8 cellular contexts compared by ENCODE assay signal in genomic region chr20:31719644-31720485, GRCh38. TPM values are rescaled to one million over a fixed set of nuclear protein-coding genes. Genes with fewer than 3 reads are reported as not detected.
DNase-seq lines count a peak whose midpoint lies in the region; ATAC-seq and TF ChIP-seq lines count a peak whose summit lies in the region.

No MANE protein-coding gene starts in this region.

- H3K4me3 ChIP-seq in SJCRH30 (peak overlapping the region; percentile 84), esophagus (ENCODE audit: low read depth in 1 of 2, low read length in 2 of 2) (peak overlapping the region; percentile 77 to 91), neural progenitor cell (peak overlapping the region; percentile 68)

- H3K27me3 ChIP-seq in SJCRH30 (no peaks in the 10 kb centered on the region), esophagus (ENCODE audit: control insufficient read depth in 1 of 2, insufficient read depth in 2 of 2, low read length in 2 of 2) (no peaks in the 10 kb centered on the region), neural progenitor cell (no peaks in the 10 kb centered on the region)

- no peak for TF ChIP-seq CTCF in neural progenitor cell (IDR thresholded peaks at IDR 0.05)
- no peak for TF ChIP-seq CTCF in GM13976 (IDR thresholded peaks at IDR 0.05; ENCODE audit: borderline replicate concordance, control extremely low read depth, extremely low read depth, insufficient read depth, missing control alignments)

- ATAC-seq in GM19328 (IDR thresholded peaks at IDR 0.05; ENCODE audit: unreplicated experiment): no peak

- H3K27ac Mint-ChIP-seq in T-helper 2 cell treated with Interferon-gamma antibody and Interleukin-4, amounts not matched to agents 5 μg/mL and 100 μg/mL, for 36 hours: peak overlapping the region; percentile 76
- H3K27ac Mint-ChIP-seq in neural progenitor cell: peak overlapping the region; percentile 21

- peaks cover 78% of the 10 kb centered on the region for H3K79me2 ChIP-seq in neural progenitor cell (ENCODE audit: low read depth)

- in situ Hi-C loops in GM13976 (cut with MboI; ENCODE audit: low sequenced_read_pairs, unreplicated experiment): no loop called here

- H3K36me3 ChIP-seq in SJCRH30 (peaks cover 10% of the 10 kb centered on the region), esophagus (ENCODE audit: control insufficient read depth in 2 of 2, insufficient read depth in 2 of 2, low read length in 1 of 2) (peaks cover 0 to 3% of the 10 kb centered on the region in 2 donors), neural progenitor cell (no peaks in the 10 kb centered on the region)

- H3K36me3 Mint-ChIP-seq in T-helper 2 cell treated with Interferon-gamma antibody and Interleukin-4, amounts not matched to agents 5 μg/mL and 100 μg/mL, for 36 hours (ENCODE audit: low read depth): peaks cover 66% of the 10 kb centered on the region
- H3K36me3 Mint-ChIP-seq in neural progenitor cell: peaks cover 33% of the 10 kb centered on the region

- H3K9me3 Mint-ChIP-seq in T-helper 2 cell treated with Interferon-gamma antibody and Interleukin-4, amounts not matched to agents 5 μg/mL and 100 μg/mL, for 36 hours: no peaks in the 10 kb centered on the region
- H3K9me3 Mint-ChIP-seq in neural progenitor cell: no peaks in the 10 kb centered on the region

- H2AFZ ChIP-seq in neural progenitor cell (replicated peaks): no peak overlapping the region

- H3K4me2 ChIP-seq in neural progenitor cell: peak overlapping the region; percentile 75

- H3F3A ChIP-seq in neural progenitor cell (ENCODE audit: low read depth): peaks cover 23% of the 10 kb centered on the region

- H4K20me1 ChIP-seq in neural progenitor cell (ENCODE audit: low read depth): peaks cover 15% of the 10 kb centered on the region

- H3K27ac ChIP-seq in SJCRH30 (peak overlapping the region; percentile 76), esophagus (ENCODE audit: low read depth in 2 of 2, low read length in 1 of 2) (peak overlapping the region; percentile 94 to 95), neural progenitor cell (no peak overlapping the region)

- peaks cover 35% of the 10 kb centered on the region for H3K4me1 ChIP-seq in SJCRH30
- peaks cover 13 to 20% of the 10 kb centered on the region in 2 donors for H3K4me1 ChIP-seq in esophagus (ENCODE audit: control insufficient read depth in 2 of 2, insufficient read depth in 2 of 2, low read length in 1 of 2)
- H3K4me1 ChIP-seq in neural progenitor cell: peaks cover 41% of the 10 kb centered on the region

- peaks cover 57% of the 10 kb centered on the region for H3K4me1 Mint-ChIP-seq in T-helper 2 cell treated with Interferon-gamma antibody and Interleukin-4, amounts not matched to agents 5 μg/mL and 100 μg/mL, for 36 hours (ENCODE audit: low read depth)
- H3K4me1 Mint-ChIP-seq in neural progenitor cell: peaks cover 49% of the 10 kb centered on the region

- no peak overlapping the region for H3K9ac ChIP-seq in neural progenitor cell

- no peak for DNase-seq in T-helper 2 cell treated with Interferon-gamma antibody and Interleukin-4, amounts not matched to agents 5 μg/mL and 100 μg/mL, for 36 hours (ENCODE audit: low spot score)
- DNase-seq in T-helper 2 cell: no peak
- DNase-seq in SJCRH30: peak; percentile 56 to 72
- DNase-seq in neural progenitor cell (ENCODE audit: low spot score): peak; percentile 53
- no peak for DNase-seq in GM13976 (ENCODE audit: low spot score)
- DNase-seq in middle frontal gyrus (ENCODE audit: extremely low spot score, low spot score): no peak

- H3K4me3 Mint-ChIP-seq in T-helper 2 cell treated with Interferon-gamma antibody and Interleukin-4, amounts not matched to agents 5 μg/mL and 100 μg/mL, for 36 hours: peak overlapping the region; percentile 94
- peak overlapping the region; percentile 93 for H3K4me3 Mint-ChIP-seq in neural progenitor cell

- H3K9me3 ChIP-seq in SJCRH30 (replicated peaks) (no peaks in the 10 kb centered on the region), esophagus (ENCODE audit: control insufficient read depth in 2 of 2, insufficient read depth in 1 of 2, low read depth in 1 of 2, low read length in 1 of 2) (no peaks in the 10 kb centered on the region), neural progenitor cell (ENCODE audit: low read depth) (no peaks in the 10 kb centered on the region)

- 30 to 44% methylated on average over 2 of the region's 2 CpGs for WGBS in esophagus, 2 donors

- no peaks in the 10 kb centered on the region for H3K27me3 Mint-ChIP-seq in T-helper 2 cell treated with Interferon-gamma antibody and Interleukin-4, amounts not matched to agents 5 μg/mL and 100 μg/mL, for 36 hours (ENCODE audit: low read depth)
- H3K27me3 Mint-ChIP-seq in neural progenitor cell (ENCODE audit: insufficient read depth, low read depth): peaks cover 3% of the 10 kb centered on the region

RNA-seq across cellular contexts. Expression of gene BCL2L1, which starts 2.8 kb away (rescaled TPM):
- total RNA-seq in SJCRH30 (2014; rRNA removed; shearing (Covaris generic)): 33.1 and 33.4 TPM in 2 replicates
- 10 to 100 TPM; 60.0 to 80.9 TPM for polyA plus RNA-seq in esophagus
- 60.0 and 74.6 TPM in 2 replicates for total RNA-seq in neural progenitor cell (ENCODE audit: low replicate concordance)

RNA-seq across cellular contexts. Expression of gene TPX2, which starts 19.2 kb away (rescaled TPM):
- 237 and 240 TPM in 2 replicates for total RNA-seq in SJCRH30 (2014; rRNA removed; shearing (Covaris generic))
- polyA plus RNA-seq in esophagus: 10 to 100 TPM in 1 of 2 donors, 1 to 10 TPM in 1; 9.1 to 13.6 TPM
- total RNA-seq in neural progenitor cell (ENCODE audit: low replicate concordance): 226 and 278 TPM in 2 replicates

Comparison
In these comparisons a context has a peak if more than half of its experiments do, and no peak if none do; other contexts are left out.
1. DNase-seq: peak in SJCRH30 (2 of 2) and neural progenitor cell (single experiment); none in T-helper 2 cell treated with Interferon-gamma antibody and Interleukin-4, amounts not matched to agents 5 μg/mL and 100 μg/mL, for 36 hours (single experiment), T-helper 2 cell (0 of 5), GM13976 (single experiment) and middle frontal gyrus (single experiment).
2. Peak in every context shown above with its lines, with median percentiles within 50 percentile points of each other: H3K4me3 ChIP-seq.